In genomic region chr6:138507977-138508675, GRCh38 we compare ENCODE assay signal across 26 cellular contexts. TPM values are rescaled to one million over a fixed set of nuclear protein-coding genes. Genes with fewer than 3 reads are reported as not detected.
A peak's percentile ranks its signal among the peaks of the same experiment; 100 is the strongest.
DNase-seq lines count a peak whose midpoint lies in the region; ATAC-seq, FAIRE-seq and TF ChIP-seq lines count a peak whose summit lies in the region.
"Had no signal": no experiment of that assay in that cellular context is flagged by ENCODE, and none has a peak within 500 bp of the region (broad histone marks: within the 10 kb centered on the region; RNA-seq: fewer than 3 reads in every experiment).

No MANE protein-coding gene starts in this region.

- no peak for TF ChIP-seq CTCF in Calu3 (IDR thresholded peaks at IDR 0.05; ENCODE audit: unreplicated experiment)
- TF ChIP-seq CTCF in GM12878 (IDR thresholded peaks at IDR 0.05 in 2 of 3, conservative IDR thresholded peaks at IDR 0.05 in 1 of 3; ENCODE audit: control insufficient read depth in 2 of 3, extremely low read depth in 1 of 3, insufficient read depth in 1 of 3, low read depth in 3 of 3, low read length in 3 of 3) = no peak; a peak in 1 of 6 replicates
- TF ChIP-seq CTCF in kidney (IDR thresholded peaks at IDR 0.05; ENCODE audit: borderline replicate concordance, extremely low read depth, insufficient read depth) = no peak
- TF ChIP-seq CTCF in parathyroid adenoma (IDR thresholded peaks at IDR 0.05) = no peak
- TF ChIP-seq CTCF in MM.1S (IDR thresholded peaks at IDR 0.05; ENCODE audit: low read length) = no peak

- no peaks in the 10 kb centered on the region for H3K9me3 Mint-ChIP-seq in Calu3 (ENCODE audit: low read depth, unreplicated experiment)
- no peaks in the 10 kb centered on the region for H3K9me3 Mint-ChIP-seq in activated naive CD8-positive, alpha-beta T cell treated with anti-CD3 and anti-CD28 coated beads for 36 hours

- TF ChIP-seq EP300 in GM12878 (IDR thresholded peaks at IDR 0.05; ENCODE audit: borderline replicate concordance in 1 of 2, control insufficient read depth in 1 of 2, low read depth in 2 of 2, low read length in 2 of 2) = no peak

- H3K27me3 ChIP-seq in GM12878 (replicated peaks in 1 of 2; ENCODE audit: control insufficient read depth in 2 of 2, insufficient read depth in 2 of 2, low read length in 1 of 2) (0 out of 4 replicates have a peak, but pooled peaks cover 0 to 1% of the 10 kb centered on the region in 2 experiments), parathyroid adenoma (ENCODE audit: control insufficient read depth, insufficient read depth, low read length) (no peaks in the 10 kb centered on the region), MM.1S (replicated peaks; ENCODE audit: insufficient read depth, low read length) (no peaks in the 10 kb centered on the region)
- H3K27me3 ChIP-seq: brain microvascular endothelial cell, esophagus squamous epithelium, gastrocnemius medialis, neutrophil, SJCRH30 had no signal

- TF ChIP-seq POLR2A in GM12878 (IDR thresholded peaks at IDR 0.05; ENCODE audit: low read depth, low read length) = no peak

- FAIRE-seq in GM12878 (lab: Jason Lieb, UNC) (no peak), kidney (lab: Jason Lieb, UNC) (no peak)
- FAIRE-seq: GM12891, TTC549 had no signal

- SMC1A ChIA-PET in GM12878 (lab: Charles Lee; ENCODE audit: uncharacterized antibody, unreplicated experiment) = interaction anchor here (0.7 to 10.1 kb wide), 33 partner anchors 10 to 402 kb away, joined by 3 to 234 read pairs (median 7); partner anchors contain the start of genes CCDC28A, HEBP2, NHSL1 and PERP

- no peak for TF ChIP-seq RAD21 in GM12878 (IDR thresholded peaks at IDR 0.05; ENCODE audit: insufficient read depth, low read depth, low read length)

- H3K27ac Mint-ChIP-seq in Calu3 (ENCODE audit: unreplicated experiment) = no peak overlapping the region
- no peak overlapping the region for H3K27ac Mint-ChIP-seq in activated naive CD8-positive, alpha-beta T cell treated with anti-CD3 and anti-CD28 coated beads for 36 hours
- H3K27ac Mint-ChIP-seq: activated CD4-positive, alpha-beta T cell treated with anti-CD3 and anti-CD28 coated beads for 36 hours had no signal

- no peaks in the 10 kb centered on the region for H3K4me1 ChIP-seq in GM12878 (ENCODE audit: control insufficient read depth, insufficient read depth, low read length)
- H3K4me1 ChIP-seq in kidney (ENCODE audit: control insufficient read depth in 1 of 2, insufficient read depth in 1 of 2, low read depth in 1 of 2, low read length in 2 of 2) = peaks cover 5 to 36% of the 10 kb centered on the region in 2 donors
- peaks cover 6% of the 10 kb centered on the region for H3K4me1 ChIP-seq in parathyroid adenoma
- H3K4me1 ChIP-seq in MM.1S (ENCODE audit: low read length) = no peaks in the 10 kb centered on the region
- H3K4me1 ChIP-seq: gastrocnemius medialis, SJCRH30 had no signal

- DNase-seq in Calu3 = no peak
- no peak for DNase-seq in GM12878 (ENCODE audit: low read depth, low spot score)
- no peak for DNase-seq in kidney
- DNase-seq in NOMO-1 treated with DMSO at 0.1 percent for 48 hours (lab: John Stamatoyannopoulos, UW; ENCODE audit: unreplicated experiment) = no peak
- no peak for DNase-seq in activated naive CD8-positive, alpha-beta T cell treated with anti-CD3 and anti-CD28 coated beads for 36 hours
- DNase-seq in NCI-H1417 treated with DMSO at 0.1 percent for 48 hours (lab: John Stamatoyannopoulos, UW) = no peak
- no peak for DNase-seq in MM.1S
- DNase-seq: ACHN; activated CD4-positive, alpha-beta T cell treated with anti-CD3 and anti-CD28 coated beads for 36 hours; activated CD8-positive, alpha-beta memory T cell treated with anti-CD3 and anti-CD28 coated beads for 24 hours; activated T-cell treated with anti-CD3 and anti-CD28 coated beads, Interleukin-2, amount 50 U/mL, for 1 hour; brain microvascular endothelial cell; COR-L47; effector CD8-positive, alpha-beta T cell; esophagus squamous epithelium; gastrocnemius medialis; NCI-H146; NCI-H524 treated with DMSO at 0.1 percent for 48 hours; SJCRH30; stimulated activated CD4-positive, alpha-beta T cell treated with anti-CD3 and anti-CD28 coated beads, Interleukin-2, amount 100 ng/mL, for 24 hours; T-helper 1 cell had no signal

- RAD21 ChIA-PET in GM12878 (lab: Charles Lee; ENCODE audit: unreplicated experiment) = interaction anchor here (1.1 to 17.2 kb wide), 24 partner anchors 10 to 503 kb away, joined by 3 to 202 read pairs (median 8); partner anchors contain the start of genes HEBP2 and NHSL1

- POLR2A ChIA-PET in GM12878 (lab: Charles Lee) = interaction anchor here (0.6 to 1.9 kb wide), 5 partner anchors 12 to 81 kb away, joined by 3 to 5 read pairs (median 3); no protein-coding TSS in a partner anchor

- peaks cover 44% of the 10 kb centered on the region for H3K4me1 Mint-ChIP-seq in Calu3 (ENCODE audit: low read depth, unreplicated experiment)
- H3K4me1 Mint-ChIP-seq in activated naive CD8-positive, alpha-beta T cell treated with anti-CD3 and anti-CD28 coated beads for 36 hours = peaks cover 1% of the 10 kb centered on the region

- in situ Hi-C loops in GM12878 (cut with MboI) = no loop called here

- H3K27me3 Mint-ChIP-seq in Calu3 (ENCODE audit: unreplicated experiment) = no peaks in the 10 kb centered on the region
- H3K27me3 Mint-ChIP-seq in activated naive CD8-positive, alpha-beta T cell treated with anti-CD3 and anti-CD28 coated beads for 36 hours = peaks cover 4% of the 10 kb centered on the region
- H3K27me3 Mint-ChIP-seq: activated CD4-positive, alpha-beta T cell treated with anti-CD3 and anti-CD28 coated beads for 36 hours had no signal

- H3K4me3 ChIP-seq in GM12878 (no peak overlapping the region), kidney (ENCODE audit: low read length in 2 of 2) (no peak overlapping the region), parathyroid adenoma (ENCODE audit: low read depth, low read length) (no peak overlapping the region), MM.1S (ENCODE audit: low read length) (no peak overlapping the region)
- H3K4me3 ChIP-seq: esophagus squamous epithelium, gastrocnemius medialis, lung, SJCRH30 had no signal

- intact Hi-C loops in Calu3 (cut with micrococcal nuclease; ENCODE audit: unreplicated experiment) (loop anchor here (2.0 to 10.0 kb wide), 2 partner anchors 53 to 403 kb away; partner anchors contain the start of gene PERP), GM12878 (cut with micrococcal nuclease; ENCODE audit: unreplicated experiment) (loop anchor here (2.0 to 10.0 kb wide), 2 partner anchors 203 to 391 kb away; no protein-coding TSS in a partner anchor), kidney (cut with DNase I) (no loop called here)

- 26% methylated on average over 7 of the region's 7 CpGs for WGBS in GM12878 (ENCODE audit: insufficient coverage, insufficient replicate concordance, low lambda C conversion rate, missing lambda C conversion rate)

- H3K27ac ChIP-seq in GM12878 (ENCODE audit: control insufficient read depth, insufficient read depth) (no peak overlapping the region), kidney (ENCODE audit: low read depth in 2 of 2, low read length in 2 of 2) (peak overlapping the region; percentile 3 to 61), parathyroid adenoma (no peak overlapping the region), MM.1S (ENCODE audit: low read length) (no peak overlapping the region)
- H3K27ac ChIP-seq: brain microvascular endothelial cell, esophagus squamous epithelium, gastrocnemius medialis, neutrophil, SJCRH30 had no signal

- H3K9me2 ChIP-seq in MM.1S (replicated peaks; ENCODE audit: insufficient read depth, low read length) = no peaks in the 10 kb centered on the region

- H3K4me2 ChIP-seq in GM12878 (ENCODE audit: control insufficient read depth, insufficient read depth) (no peak overlapping the region), parathyroid adenoma (ENCODE audit: low read length) (peak overlapping the region; percentile 51), MM.1S (ENCODE audit: low read depth, low read length) (no peak overlapping the region)

- H3K9me3 ChIP-seq in GM12878 (replicated peaks; ENCODE audit: control insufficient read depth, insufficient read depth, low read length) = no peaks in the 10 kb centered on the region
- no peaks in the 10 kb centered on the region for H3K9me3 ChIP-seq in kidney (ENCODE audit: control insufficient read depth in 1 of 2, low read length in 2 of 2)
- H3K9me3 ChIP-seq in parathyroid adenoma (ENCODE audit: control insufficient read depth, low read length) = no peaks in the 10 kb centered on the region
- H3K9me3 ChIP-seq in MM.1S (replicated peaks; ENCODE audit: insufficient read depth, low read length) = no peaks in the 10 kb centered on the region
- H3K9me3 ChIP-seq: esophagus squamous epithelium, gastrocnemius medialis, neutrophil, SJCRH30 had no signal

- H3K79me2 ChIP-seq in GM12878 (ENCODE audit: control insufficient read depth, insufficient read depth, low read length) (no peaks in the 10 kb centered on the region), parathyroid adenoma (no peaks in the 10 kb centered on the region), MM.1S (ENCODE audit: low read length) (no peaks in the 10 kb centered on the region)

- peak overlapping the region; percentile 7 for H3K4me3 Mint-ChIP-seq in Calu3 (ENCODE audit: low read depth, unreplicated experiment)
- H3K4me3 Mint-ChIP-seq in activated naive CD8-positive, alpha-beta T cell treated with anti-CD3 and anti-CD28 coated beads for 36 hours = no peak overlapping the region
- H3K4me3 Mint-ChIP-seq: activated CD4-positive, alpha-beta T cell treated with anti-CD3 and anti-CD28 coated beads for 36 hours had no signal

- BruUV-seq in Calu3 (replicated peaks; lab: Mats Ljungman, UMichigan) (no TSS peak), GM12878 (replicated peaks; lab: Mats Ljungman, UMichigan) (no TSS peak)

- H3K36me3 ChIP-seq in GM12878 (ENCODE audit: control insufficient read depth in 2 of 2, insufficient read depth in 2 of 2, low read length in 1 of 2) (no peaks in the 10 kb centered on the region), kidney (ENCODE audit: control insufficient read depth in 1 of 2, insufficient read depth in 2 of 2, low read length in 2 of 2) (no peaks in the 10 kb centered on the region), parathyroid adenoma (ENCODE audit: control insufficient read depth, insufficient read depth, low read length) (no peaks in the 10 kb centered on the region), MM.1S (replicated peaks; ENCODE audit: insufficient read depth, low read length) (no peaks in the 10 kb centered on the region)
- H3K36me3 ChIP-seq: brain microvascular endothelial cell, esophagus squamous epithelium, gastrocnemius medialis, neutrophil, SJCRH30 had no signal

- peaks cover 8% of the 10 kb centered on the region for H3K36me3 Mint-ChIP-seq in Calu3 (ENCODE audit: insufficient read depth, unreplicated experiment)
- no peaks in the 10 kb centered on the region for H3K36me3 Mint-ChIP-seq in activated naive CD8-positive, alpha-beta T cell treated with anti-CD3 and anti-CD28 coated beads for 36 hours

- H2AFZ ChIP-seq in GM12878 (ENCODE audit: control insufficient read depth, low read depth, low read length) (no peak overlapping the region), parathyroid adenoma (no peak overlapping the region), MM.1S (ENCODE audit: low read length) (no peak overlapping the region)

- H4K20me1 ChIP-seq in GM12878 (ENCODE audit: control insufficient read depth, insufficient read depth) (no peaks in the 10 kb centered on the region), MM.1S (ENCODE audit: insufficient read depth, low read length) (no peaks in the 10 kb centered on the region)

- H3K9ac ChIP-seq in GM12878 (ENCODE audit: control insufficient read depth, insufficient read depth, low read length) = no peak overlapping the region
- H3K9ac ChIP-seq in kidney (ENCODE audit: low read length in 2 of 2) = no peak overlapping the region
- H3K9ac ChIP-seq in parathyroid adenoma = no peak overlapping the region
- H3K9ac ChIP-seq in MM.1S (ENCODE audit: low read length) = no peak overlapping the region

- peak; percentile 47 for ATAC-seq in GM12878
- ATAC-seq: activated CD4-positive, alpha-beta T cell treated with anti-CD3 and anti-CD28 coated beads for 36 hours; gastrocnemius medialis had no signal

- H3F3A ChIP-seq in MM.1S (ENCODE audit: insufficient read depth, low read length) = no peaks in the 10 kb centered on the region

- CTCF ChIA-PET in Calu3 (lab: Charles Lee) (interaction anchor here (1.6 to 1.8 kb wide), 4 partner anchors 10 to 78 kb away, joined by 4 to 8 read pairs (median 6); no protein-coding TSS in a partner anchor), GM12878 (lab: Yijun Ruan, JAX) (interaction anchor here (0.7 to 12.2 kb wide), 33 partner anchors 10 to 400 kb away, joined by 3 to 387 read pairs (median 8); partner anchors contain the start of genes HEBP2 and NHSL1)

RNA-seq across cellular contexts. Expression of gene NHSL1, which starts 8.8 kb away (rescaled TPM):
- 26.6 and 26.8 TPM in 2 replicates for total RNA-seq in Calu3 (2022)
- 39.6 and 44.5 TPM in 2 replicates for total RNA-seq in GM12878 (2013; cell fraction: nucleolus; rRNA removed)
- 0.56 and 2.0 TPM in 2 replicates for total RNA-seq in GM12878 (2014; rRNA removed)
- 0.64 and 0.67 TPM in 2 replicates for total RNA-seq in GM12878 (2014; rRNA removed; fragmentation: Illumina TruSeq; extraction: Trizol)
- total RNA-seq in GM12878 (2021) = 1.2 and 2.7 TPM in 2 replicates
- polyA plus RNA-seq in GM12878 (2011; ENCODE audit: low read depth) = 0.04 TPM
- polyA plus RNA-seq in GM12878 (2011; rRNA removed) = 10.3 and 14.1 TPM in 2 replicates
- polyA plus RNA-seq in GM12878 (2011; cell fraction: cytosol; rRNA removed) = 7.1 and 10.2 TPM in 2 replicates
- polyA plus RNA-seq in GM12878 (2011; cell fraction: nucleus; rRNA removed) = 28.6 and 29.1 TPM in 2 replicates
- 0.10 and 0.11 TPM in 2 replicates for polyA plus RNA-seq in GM12878 (2012)
- polyA plus RNA-seq in GM12878 (2014; fragmentation: Illumina TruSeq; extraction: Trizol) = 0.35 and 1.1 TPM in 2 replicates
- polyA plus RNA-seq in GM12878 (2014; fragmentation: Nextera tagmentation; extraction: Ambion mirVana) = under 1 TPM; 0.26 to 0.66 TPM
- polyA plus RNA-seq in GM12878 (2014; rRNA removed) = 0.67 and 0.72 TPM in 2 replicates
- polyA plus RNA-seq in GM12878 (2016; fragmentation: Nextera tagmentation; extraction: Ambion mirVana) = 1 to 10 TPM; 1.6 TPM
- 49.2 and 80.0 TPM in 2 replicates for polyA minus RNA-seq in GM12878 (2011; rRNA and poly(A)+ RNA removed)
- 22.2 and 29.9 TPM in 2 replicates for polyA minus RNA-seq in GM12878 (2011; cell fraction: cytosol; rRNA and poly(A)+ RNA removed)
- 38.2 and 59.5 TPM in 2 replicates for polyA minus RNA-seq in GM12878 (2011; cell fraction: nucleus; rRNA and poly(A)+ RNA removed)
- 31.4 TPM for total RNA-seq in kidney
- polyA plus RNA-seq in kidney (ENCODE audit: insufficient read depth, low read depth, low replicate concordance) = 4.4 TPM
- under 1 TPM; 0.68 to 0.76 TPM for total RNA-seq in activated naive CD8-positive, alpha-beta T cell treated with anti-CD3 and anti-CD28 coated beads for 36 hours

Comparison
In these comparisons a context has a peak if more than half of its experiments do, and no peak if none do; other contexts are left out.
1. H3K27ac ChIP-seq: peak in kidney (2 of 2); none in GM12878 (single experiment), parathyroid adenoma (single experiment) and MM.1S (single experiment).